ENCODE assay signal across 26 cellular contexts in genomic region chr6:167537816-167538215, GRCh38.
DNase-seq lines count a peak whose midpoint lies in the region; ATAC-seq, FAIRE-seq and TF ChIP-seq lines count a peak whose summit lies in the region.
"Had no signal": no experiment of that assay in that cellular context is flagged by ENCODE, and none has a peak within 500 bp of the region (broad histone marks: within the 10 kb centered on the region; RNA-seq: fewer than 3 reads in every experiment).

No MANE protein-coding gene starts in this region.

- TF ChIP-seq POLR2A in HepG2 (IDR thresholded peaks at IDR 0.05; ENCODE audit: insufficient read depth in 1 of 2, low read depth in 2 of 2, low read length in 2 of 2) (no peak), right lobe of liver (IDR thresholded peaks at IDR 0.05) (no peak)

- H3K27me3 Mint-ChIP-seq in neural progenitor cell (ENCODE audit: insufficient read depth, low read depth) = peaks cover 2% of the 10 kb centered on the region

- TF ChIP-seq RAD21 in HepG2 (CRISPR knock-in tag; IDR thresholded peaks at IDR 0.05) = no peak

- TF ChIP-seq CTCF in HepG2 (CRISPR knock-in tag; IDR thresholded peaks at IDR 0.05) = no peak
- TF ChIP-seq CTCF in right lobe of liver (IDR thresholded peaks at IDR 0.05) = no peak
- TF ChIP-seq CTCF in neural progenitor cell (IDR thresholded peaks at IDR 0.05) = no peak
- no peak for TF ChIP-seq CTCF in heart right ventricle (IDR thresholded peaks at IDR 0.05)

- TF ChIP-seq EP300 in HepG2 (IDR thresholded peaks at IDR 0.05; ENCODE audit: low read depth in 2 of 2, low read length in 2 of 2) = no peak
- no peak for TF ChIP-seq EP300 in HepG2 (CRISPR knock-in tag; IDR thresholded peaks at IDR 0.05; ENCODE audit: borderline replicate concordance)

- peaks cover 4% of the 10 kb centered on the region for H3F3A ChIP-seq in neural progenitor cell (ENCODE audit: low read depth)

- intact Hi-C loops in HepG2 (cut with micrococcal nuclease; ENCODE audit: unreplicated experiment) = no loop called here
- intact Hi-C loops in right lobe of liver (cut with DNase I) = no loop called here
- intact Hi-C loops in heart right ventricle (cut with DNase I) = no loop called here

- peaks cover 6% of the 10 kb centered on the region for H3K4me1 Mint-ChIP-seq in neural progenitor cell
- H3K4me1 Mint-ChIP-seq: B cell; CD4-positive, alpha-beta memory T cell; CD4-positive, CD25-positive, alpha-beta regulatory T cell; CD8-positive, alpha-beta memory T cell had no signal

- H3K9ac ChIP-seq in HepG2 (ENCODE audit: insufficient read depth, low read depth, low read length) = no peak overlapping the region
- H3K9ac ChIP-seq in neural progenitor cell = no peak overlapping the region
- H3K9ac ChIP-seq: BLaER1 treated with 17β-estradiol and CSF1 and Interleukin-3, amounts not matched to agents 10 nM and 100 nM had no signal

- ATAC-seq in HepG2 (no peak), right lobe of liver (no peak), heart right ventricle (no peak)
- ATAC-seq: A549, GM12878 had no signal

- H2AFZ ChIP-seq in HepG2 (ENCODE audit: low read length) (no peak overlapping the region), neural progenitor cell (replicated peaks) (peak overlapping the region; percentile 53)

- H3K27ac ChIP-seq in HepG2 (ENCODE audit: extremely low read length, insufficient read depth, low read length) (no peak overlapping the region), right lobe of liver (no peak overlapping the region), neural progenitor cell (no peak overlapping the region), heart right ventricle (no peak overlapping the region)
- H3K27ac ChIP-seq: 22Rv1; A549; BLaER1 treated with 17β-estradiol and CSF1 and Interleukin-3, amounts not matched to agents 10 nM and 100 nM; C4-2B had no signal

- peaks cover 13% of the 10 kb centered on the region for H3K4me1 ChIP-seq in HepG2 (ENCODE audit: insufficient read depth, low read length)
- H3K4me1 ChIP-seq in right lobe of liver = peaks cover 0 to 12% (median 4%) of the 10 kb centered on the region in 4 donors
- peaks cover 8% of the 10 kb centered on the region for H3K4me1 ChIP-seq in neural progenitor cell
- H3K4me1 ChIP-seq in heart right ventricle = peaks cover 0 to 11% (median 0%) of the 10 kb centered on the region in 9 donors
- H3K4me1 ChIP-seq: A549 had no signal

- H3K36me3 ChIP-seq in HepG2 (replicated peaks in 1 of 2; ENCODE audit: control insufficient read depth in 1 of 2, insufficient read depth in 2 of 2, low read length in 2 of 2) = no peaks in the 10 kb centered on the region
- no peaks in the 10 kb centered on the region for H3K36me3 ChIP-seq in right lobe of liver
- no peaks in the 10 kb centered on the region for H3K36me3 ChIP-seq in neural progenitor cell
- no peaks in the 10 kb centered on the region for H3K36me3 ChIP-seq in heart right ventricle
- H3K36me3 ChIP-seq: BLaER1 treated with 17β-estradiol and CSF1 and Interleukin-3, amounts not matched to agents 10 nM and 100 nM had no signal

- H3K4me2 ChIP-seq in HepG2 (ENCODE audit: low read depth, low read length) = no peak overlapping the region
- H3K4me2 ChIP-seq in neural progenitor cell = no peak overlapping the region
- H3K4me2 ChIP-seq: A549; BLaER1 treated with 17β-estradiol and CSF1 and Interleukin-3, amounts not matched to agents 10 nM and 100 nM had no signal

- H3K79me2 ChIP-seq in HepG2 (ENCODE audit: insufficient read depth, low read length) (no peaks in the 10 kb centered on the region), neural progenitor cell (ENCODE audit: low read depth) (no peaks in the 10 kb centered on the region)

- H3K4me3 Mint-ChIP-seq in neural progenitor cell = no peak overlapping the region
- H3K4me3 Mint-ChIP-seq: B cell; CD4-positive, alpha-beta memory T cell; CD4-positive, CD25-positive, alpha-beta regulatory T cell; CD8-positive, alpha-beta memory T cell had no signal

- H3K4me3 ChIP-seq in HepG2 (replicated peaks in 1 of 3; ENCODE audit: insufficient read depth in 1 of 3, low read depth in 2 of 3, low read length in 3 of 3) (no peak overlapping the region), right lobe of liver (no peak overlapping the region), neural progenitor cell (no peak overlapping the region), heart right ventricle (no peak overlapping the region)
- H3K4me3 ChIP-seq: A549; BLaER1 treated with 17β-estradiol and CSF1 and Interleukin-3, amounts not matched to agents 10 nM and 100 nM; GM12878 had no signal

- H3K36me3 Mint-ChIP-seq in neural progenitor cell = no peaks in the 10 kb centered on the region
- H3K36me3 Mint-ChIP-seq: CD4-positive, alpha-beta memory T cell; CD4-positive, CD25-positive, alpha-beta regulatory T cell; CD8-positive, alpha-beta memory T cell had no signal

- POLR2A ChIA-PET in HepG2 (lab: Yijun Ruan, JAX) = no interaction called here

- CTCF ChIA-PET in HepG2 (lab: Yijun Ruan, JAX; ENCODE audit: low intra/inter-chr PET ratio, low total read pairs) = no interaction called here

- peaks cover 24% of the 10 kb centered on the region for H3K9me3 Mint-ChIP-seq in neural progenitor cell

- BruUV-seq in HepG2 (replicated peaks; lab: Mats Ljungman, UMichigan) = no TSS peak

- in situ Hi-C loops in HepG2 (cut with HindIII; ENCODE audit: extremely low pct_ligation_motif_present, low pct_unique_long_range_greater_than_20kb) = no loop called here

- no peak for DNase-seq in HepG2 (ENCODE audit: low spot score)
- DNase-seq in right lobe of liver = no peak
- DNase-seq in neural progenitor cell (ENCODE audit: low spot score) = no peak
- DNase-seq in heart right ventricle = no peak
- no peak for DNase-seq in CD1c-positive myeloid dendritic cell (ENCODE audit: extremely low spot score)
- DNase-seq: AML-193; CD4-positive, alpha-beta memory T cell; CD4-positive, CD25-positive, alpha-beta regulatory T cell; CD8-positive, alpha-beta memory T cell; COR-L47; DMS 273 treated with DMSO at 0.1 percent for 48 hours; DMS153; DMS53; DMS79; DND-41; EL; GDM1 had no signal

- H3K9me3 ChIP-seq in HepG2 (ENCODE audit: low read length) (peaks cover 13% of the 10 kb centered on the region; the same call in 1 of the 2 replicates), right lobe of liver (no peaks in the 10 kb centered on the region), neural progenitor cell (ENCODE audit: low read depth) (no peaks in the 10 kb centered on the region), heart right ventricle (peaks cover 0 to 7% (median 0%) of the 10 kb centered on the region in 11 donors)
- H3K9me3 ChIP-seq: A549 had no signal

- WGBS in HepG2 (ENCODE audit: low lambda C conversion rate) = 46% methylated on average over 2 of the region's 2 CpGs
- WGBS in right lobe of liver (ENCODE audit: insufficient coverage, low coverage, low lambda C conversion rate, missing lambda C conversion rate) = 48% methylated on average over 2 of the region's 2 CpGs
- WGBS in heart right ventricle, 2 donors = 93 to 100% methylated on average over 2 of the region's 2 CpGs

- no peak for FAIRE-seq in HepG2 (lab: Jason Lieb, UNC)
- FAIRE-seq: A549, GM12878, GM12892, GM18507, GM19239 had no signal

- H4K20me1 ChIP-seq in HepG2 (ENCODE audit: insufficient read depth, low read length) = no peaks in the 10 kb centered on the region
- H4K20me1 ChIP-seq in neural progenitor cell (ENCODE audit: low read depth) = no peaks in the 10 kb centered on the region
- H4K20me1 ChIP-seq: BLaER1 treated with 17β-estradiol and CSF1 and Interleukin-3, amounts not matched to agents 10 nM and 100 nM had no signal

- no peak overlapping the region for H3K27ac Mint-ChIP-seq in neural progenitor cell
- H3K27ac Mint-ChIP-seq: B cell; CD4-positive, alpha-beta memory T cell; CD4-positive, CD25-positive, alpha-beta regulatory T cell; CD8-positive, alpha-beta memory T cell had no signal

- H3K27me3 ChIP-seq in HepG2 (ENCODE audit: control insufficient read depth in 1 of 2, insufficient read depth in 2 of 2, low read length in 2 of 2) (peaks cover 0 to 16% of the 10 kb centered on the region in 2 experiments; a peak in 1 of 5 replicates), right lobe of liver (no peaks in the 10 kb centered on the region), neural progenitor cell (no peaks in the 10 kb centered on the region), heart right ventricle (no peaks in the 10 kb centered on the region)
- H3K27me3 ChIP-seq: BLaER1 treated with 17β-estradiol and CSF1 and Interleukin-3, amounts not matched to agents 10 nM and 100 nM had no signal

TF ChIP-seq in HepG2, 621 proteins besides CTCF, POLR2A, EP300 and RAD21:
- TF ChIP-seq MATR3 (CRISPR knock-in tag; IDR thresholded peaks at IDR 0.05) = no peak
- TF ChIP-seq, protein P1, sequence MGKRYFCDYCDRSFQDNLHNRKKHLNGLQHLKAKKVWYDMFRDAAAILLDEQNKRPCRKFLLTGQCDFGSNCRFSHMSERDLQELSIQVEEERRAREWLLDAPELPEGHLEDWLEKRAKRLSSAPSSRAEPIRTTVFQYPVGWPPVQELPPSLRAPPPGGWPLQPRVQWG (CRISPR knock-in tag; IDR thresholded peaks at IDR 0.05; ENCODE audit: borderline replicate concordance, low read depth) = no peak
- no peak for TF ChIP-seq ZNF205 (CRISPR knock-in tag; IDR thresholded peaks at IDR 0.05)
- TF ChIP-seq MAFF (IDR thresholded peaks at IDR 0.05; ENCODE audit: low read depth, low read length) = peak; percentile 43
- peak; percentile 54 to 62 for TF ChIP-seq MAFK (conservative IDR thresholded peaks at IDR 0.05 in 1 of 2, IDR thresholded peaks at IDR 0.05 in 1 of 2; ENCODE audit: low read length in 2 of 2)
